Comparison of ENCODE assay signal across 28 cellular contexts in genomic region chr6:9621276-9621675, GRCh38.
A peak's percentile ranks its signal among the peaks of the same experiment; 100 is the strongest.
DNase-seq lines count a peak whose midpoint lies in the region; ATAC-seq, FAIRE-seq and TF ChIP-seq lines count a peak whose summit lies in the region.
"Had no signal": no experiment of that assay in that cellular context is flagged by ENCODE, and none has a peak within 500 bp of the region (broad histone marks: within the 10 kb centered on the region; RNA-seq: fewer than 3 reads in every experiment).

No MANE protein-coding gene starts in this region.

- in situ Hi-C loops in GM12878 (cut with MboI) (no loop called here), GM13976 (cut with MboI; ENCODE audit: low sequenced_read_pairs, unreplicated experiment) (no loop called here)

- H3K4me1 Mint-ChIP-seq in activated naive CD8-positive, alpha-beta T cell treated with anti-CD3 and anti-CD28 coated beads, Interleukin-2, amount 50 U/mL, for 24 hours: no peaks in the 10 kb centered on the region
- H3K4me1 Mint-ChIP-seq: activated CD4-positive, alpha-beta T cell treated with anti-CD3 and anti-CD28 coated beads for 36 hours; activated naive CD8-positive, alpha-beta T cell treated with anti-CD3 and anti-CD28 coated beads, Interleukin-2, amount 10 ng/mL, durations not matched to agents 7 days and 5 days; CD14-positive monocyte; nephron progenitor cell had no signal

- ATAC-seq in GM12878: no peak
- ATAC-seq in HG03025 (IDR thresholded peaks at IDR 0.05; ENCODE audit: low FRiP score, unreplicated experiment): no peak
- no peak for ATAC-seq in activated naive CD8-positive, alpha-beta T cell treated with anti-CD3 and anti-CD28 coated beads, Interleukin-2, amount 50 U/mL, for 24 hours
- ATAC-seq: activated CD4-positive, alpha-beta T cell treated with anti-CD3 and anti-CD28 coated beads for 36 hours; heart right ventricle; pancreas had no signal

- H2AFZ ChIP-seq in GM12878 (ENCODE audit: control insufficient read depth, low read depth, low read length): no peak overlapping the region

- RAD21 ChIA-PET in GM12878 (lab: Charles Lee; ENCODE audit: unreplicated experiment): no interaction called here

- no peaks in the 10 kb centered on the region for H3K27me3 ChIP-seq in BJ (ENCODE audit: control insufficient read depth, insufficient read depth, low read length)
- H3K27me3 ChIP-seq in GM12878 (replicated peaks in 1 of 2; ENCODE audit: control insufficient read depth in 2 of 2, insufficient read depth in 2 of 2, low read length in 1 of 2): no peaks in the 10 kb centered on the region
- H3K27me3 ChIP-seq: heart right ventricle, pancreas, right atrium auricular region, transverse colon had no signal

- H3K9me3 ChIP-seq in HEK293 (ENCODE audit: control insufficient read depth, insufficient read depth, low read depth, low read length) (no peaks in the 10 kb centered on the region; the same call in 1 of the 2 replicates), GM12878 (replicated peaks; ENCODE audit: control insufficient read depth, insufficient read depth, low read length) (no peaks in the 10 kb centered on the region)
- H3K9me3 ChIP-seq: pancreas had no signal

- SMC1A ChIA-PET in GM12878 (lab: Charles Lee; ENCODE audit: uncharacterized antibody, unreplicated experiment): interaction anchor here (0.8 to 3.6 kb wide), 5 partner anchors 9 to 28 kb away, joined by 3 to 15 read pairs (median 4); no protein-coding TSS in a partner anchor

- no peak for TF ChIP-seq CTCF in BJ (IDR thresholded peaks at IDR 0.05; ENCODE audit: insufficient read depth, low read depth, low read length)
- no peak for TF ChIP-seq CTCF in HEK293 (tag by site-specific recombination; IDR thresholded peaks at IDR 0.05)
- no peak for TF ChIP-seq CTCF in GM12878 (IDR thresholded peaks at IDR 0.05 in 2 of 3, conservative IDR thresholded peaks at IDR 0.05 in 1 of 3; ENCODE audit: control insufficient read depth in 2 of 3, extremely low read depth in 1 of 3, insufficient read depth in 1 of 3, low read depth in 3 of 3, low read length in 3 of 3)
- TF ChIP-seq CTCF in GM13976 (IDR thresholded peaks at IDR 0.05; ENCODE audit: borderline replicate concordance, control extremely low read depth, extremely low read depth, insufficient read depth, missing control alignments): no peak

- H3K79me2 ChIP-seq in GM12878 (ENCODE audit: control insufficient read depth, insufficient read depth, low read length): no peaks in the 10 kb centered on the region

- DNase-seq in BJ (ENCODE audit: low read depth) (peak; percentile 3), GM12878 (ENCODE audit: low read depth, low spot score) (no peak), kidney glomerular epithelial cell (lab: John Stamatoyannopoulos, UW) (peak; percentile 81), GM13976 (ENCODE audit: low spot score) (no peak)
- DNase-seq in activated naive CD8-positive, alpha-beta T cell treated with anti-CD3 and anti-CD28 coated beads, Interleukin-2, amount 50 U/mL, for 24 hours: no peak
- DNase-seq: ACHN; activated CD4-positive, alpha-beta T cell treated with anti-CD3 and anti-CD28 coated beads for 36 hours; activated effector memory CD4-positive, alpha-beta T cell treated with Interleukin-2 at 50 U/mL for 16 hours; activated naive CD8-positive, alpha-beta T cell treated with anti-CD3 and anti-CD28 coated beads, Interleukin-2, amount 10 ng/mL, durations not matched to agents 7 days and 5 days; activated T-cell treated with anti-CD3 and anti-CD28 coated beads for 4 hours; heart right ventricle; KBM-7; NCI-H1417 treated with DMSO at 0.1 percent for 48 hours; NCI-H2107; NCI-H82; nephron progenitor cell; pancreas; stimulated activated CD4-positive, alpha-beta T cell treated with anti-CD3 and anti-CD28 coated beads, Interleukin-2, amount 100 ng/mL, for 24 hours; transverse colon had no signal

- intact Hi-C loops in GM12878 (cut with micrococcal nuclease; ENCODE audit: unreplicated experiment): no loop called here

- no peak overlapping the region for H3K27ac Mint-ChIP-seq in activated naive CD8-positive, alpha-beta T cell treated with anti-CD3 and anti-CD28 coated beads, Interleukin-2, amount 50 U/mL, for 24 hours
- H3K27ac Mint-ChIP-seq: activated CD4-positive, alpha-beta T cell treated with anti-CD3 and anti-CD28 coated beads for 36 hours; activated naive CD8-positive, alpha-beta T cell treated with anti-CD3 and anti-CD28 coated beads, Interleukin-2, amount 10 ng/mL, durations not matched to agents 7 days and 5 days; CD14-positive monocyte; nephron progenitor cell; T-helper 2 cell treated with Interferon-gamma antibody and Interleukin-4, amounts not matched to agents 5 μg/mL and 100 μg/mL, for 36 hours had no signal

- CTCF ChIA-PET in BJ (lab: Yijun Ruan, JAX): no interaction called here
- CTCF ChIA-PET in HEK293 (lab: Yijun Ruan, JAX): no interaction called here
- CTCF ChIA-PET in GM12878 (lab: Yijun Ruan, JAX): no interaction called here

- TF ChIP-seq RAD21 in GM12878 (IDR thresholded peaks at IDR 0.05; ENCODE audit: insufficient read depth, low read depth, low read length): no peak

- no peak for FAIRE-seq in GM12878 (lab: Jason Lieb, UNC)
- FAIRE-seq: endothelial cell of umbilical vein, HTR-8/SVneo, pancreas had no signal

- H3K36me3 ChIP-seq in BJ (ENCODE audit: control insufficient read depth, insufficient read depth, low read length): no peaks in the 10 kb centered on the region
- no peaks in the 10 kb centered on the region for H3K36me3 ChIP-seq in HEK293 (ENCODE audit: control insufficient read depth in 2 of 2, insufficient read depth in 1 of 2, low read length in 2 of 2)
- no peaks in the 10 kb centered on the region for H3K36me3 ChIP-seq in GM12878 (ENCODE audit: control insufficient read depth in 2 of 2, insufficient read depth in 2 of 2, low read length in 1 of 2)
- H3K36me3 ChIP-seq: heart right ventricle, pancreas, right atrium auricular region, transverse colon had no signal

- no peak for TF ChIP-seq POLR2A in GM12878 (IDR thresholded peaks at IDR 0.05; ENCODE audit: low read depth, low read length)

- H3K27ac ChIP-seq in HEK293 (ENCODE audit: extremely low read depth, low read depth, low read length): no peak overlapping the region
- no peak overlapping the region for H3K27ac ChIP-seq in GM12878 (ENCODE audit: control insufficient read depth, insufficient read depth)
- H3K27ac ChIP-seq: heart right ventricle, pancreas, right atrium auricular region, RWPE1, transverse colon had no signal

- H4K20me1 ChIP-seq in GM12878 (ENCODE audit: control insufficient read depth, insufficient read depth): no peaks in the 10 kb centered on the region

- H3K4me3 Mint-ChIP-seq in activated naive CD8-positive, alpha-beta T cell treated with anti-CD3 and anti-CD28 coated beads, Interleukin-2, amount 50 U/mL, for 24 hours: no peak overlapping the region
- H3K4me3 Mint-ChIP-seq: activated CD4-positive, alpha-beta T cell treated with anti-CD3 and anti-CD28 coated beads for 36 hours; activated naive CD8-positive, alpha-beta T cell treated with anti-CD3 and anti-CD28 coated beads, Interleukin-2, amount 10 ng/mL, durations not matched to agents 7 days and 5 days; CD14-positive monocyte; nephron progenitor cell; T-helper 2 cell treated with Interferon-gamma antibody and Interleukin-4, amounts not matched to agents 5 μg/mL and 100 μg/mL, for 36 hours had no signal

- H3K4me3 ChIP-seq in BJ (ENCODE audit: low read depth, low read length): no peak overlapping the region
- H3K4me3 ChIP-seq in HEK293 (ENCODE audit: low read depth, low read length): no peak overlapping the region
- no peak overlapping the region for H3K4me3 ChIP-seq in GM12878
- H3K4me3 ChIP-seq: heart right ventricle, pancreas, right atrium auricular region, smooth muscle cell, transverse colon had no signal

- H3K9me3 Mint-ChIP-seq in activated naive CD8-positive, alpha-beta T cell treated with anti-CD3 and anti-CD28 coated beads, Interleukin-2, amount 50 U/mL, for 24 hours: no peaks in the 10 kb centered on the region

- whole genome bisulfite sequencing in GM12878 (ENCODE audit: insufficient coverage, insufficient replicate concordance, low lambda C conversion rate, missing lambda C conversion rate): 2% methylated on average over 3 of the region's 3 CpGs

- no peak for TF ChIP-seq EP300 in GM12878 (IDR thresholded peaks at IDR 0.05; ENCODE audit: borderline replicate concordance in 1 of 2, control insufficient read depth in 1 of 2, low read depth in 2 of 2, low read length in 2 of 2)

- no peak overlapping the region for H3K4me2 ChIP-seq in GM12878 (ENCODE audit: control insufficient read depth, insufficient read depth)
- H3K4me2 ChIP-seq: smooth muscle cell had no signal

- BruUV-seq in GM12878 (replicated peaks; lab: Mats Ljungman, UMichigan): no TSS peak

- no peaks in the 10 kb centered on the region for H3K27me3 Mint-ChIP-seq in activated naive CD8-positive, alpha-beta T cell treated with anti-CD3 and anti-CD28 coated beads, Interleukin-2, amount 50 U/mL, for 24 hours
- H3K27me3 Mint-ChIP-seq: activated CD4-positive, alpha-beta T cell treated with anti-CD3 and anti-CD28 coated beads for 36 hours; activated naive CD8-positive, alpha-beta T cell treated with anti-CD3 and anti-CD28 coated beads, Interleukin-2, amount 10 ng/mL, durations not matched to agents 7 days and 5 days had no signal

- no peak overlapping the region for H3K9ac ChIP-seq in GM12878 (ENCODE audit: control insufficient read depth, insufficient read depth, low read length)

- POLR2A ChIA-PET in BJ (lab: Charles Lee): no interaction called here
- POLR2A ChIA-PET in HEK293 (lab: Yijun Ruan, JAX): no interaction called here
- POLR2A ChIA-PET in GM12878 (lab: Charles Lee): no interaction called here

- H3K4me1 ChIP-seq in HEK293 (ENCODE audit: control insufficient read depth, insufficient read depth, low read length): no peaks in the 10 kb centered on the region
- no peaks in the 10 kb centered on the region for H3K4me1 ChIP-seq in GM12878 (ENCODE audit: control insufficient read depth, insufficient read depth, low read length)
- H3K4me1 ChIP-seq: heart right ventricle, pancreas, right atrium auricular region, transverse colon had no signal

- no peaks in the 10 kb centered on the region for H3K36me3 Mint-ChIP-seq in activated naive CD8-positive, alpha-beta T cell treated with anti-CD3 and anti-CD28 coated beads, Interleukin-2, amount 50 U/mL, for 24 hours (ENCODE audit: low read depth)
- H3K36me3 Mint-ChIP-seq: activated naive CD8-positive, alpha-beta T cell treated with anti-CD3 and anti-CD28 coated beads, Interleukin-2, amount 10 ng/mL, durations not matched to agents 7 days and 5 days; CD14-positive monocyte had no signal

TF ChIP-seq in HEK293, 187 proteins besides CTCF, POLR2A, EP300 and RAD21 (continues in another document):
- TF ChIP-seq ZNF514 (tag by site-specific recombination; IDR thresholded peaks at IDR 0.05): no peak
- no peak for TF ChIP-seq ZNF10 (tag by site-specific recombination; IDR thresholded peaks at IDR 0.05)

TF ChIP-seq in GM12878, 131 proteins besides CTCF, POLR2A, EP300 and RAD21:
- 0 out of 2 replicates have a peak, but pooled peaks have one; percentile 39 for TF ChIP-seq CREM (IDR thresholded peaks at IDR 0.05; ENCODE audit: low read depth)
- TF ChIP-seq HDGF (IDR thresholded peaks at IDR 0.05): no peak

Comparison
In these comparisons a context has a peak if more than half of its experiments do, and no peak if none do; other contexts are left out.
1. DNase-seq: peak in BJ (single experiment) and kidney glomerular epithelial cell (single experiment); none in GM12878 (single experiment), activated naive CD8-positive, alpha-beta T cell treated with anti-CD3 and anti-CD28 coated beads, Interleukin-2, amount 50 U/mL, for 24 hours (single experiment) and GM13976 (single experiment).